Comparison of ENCODE assay signal across 12 cellular contexts in the genomic region with DNA sequence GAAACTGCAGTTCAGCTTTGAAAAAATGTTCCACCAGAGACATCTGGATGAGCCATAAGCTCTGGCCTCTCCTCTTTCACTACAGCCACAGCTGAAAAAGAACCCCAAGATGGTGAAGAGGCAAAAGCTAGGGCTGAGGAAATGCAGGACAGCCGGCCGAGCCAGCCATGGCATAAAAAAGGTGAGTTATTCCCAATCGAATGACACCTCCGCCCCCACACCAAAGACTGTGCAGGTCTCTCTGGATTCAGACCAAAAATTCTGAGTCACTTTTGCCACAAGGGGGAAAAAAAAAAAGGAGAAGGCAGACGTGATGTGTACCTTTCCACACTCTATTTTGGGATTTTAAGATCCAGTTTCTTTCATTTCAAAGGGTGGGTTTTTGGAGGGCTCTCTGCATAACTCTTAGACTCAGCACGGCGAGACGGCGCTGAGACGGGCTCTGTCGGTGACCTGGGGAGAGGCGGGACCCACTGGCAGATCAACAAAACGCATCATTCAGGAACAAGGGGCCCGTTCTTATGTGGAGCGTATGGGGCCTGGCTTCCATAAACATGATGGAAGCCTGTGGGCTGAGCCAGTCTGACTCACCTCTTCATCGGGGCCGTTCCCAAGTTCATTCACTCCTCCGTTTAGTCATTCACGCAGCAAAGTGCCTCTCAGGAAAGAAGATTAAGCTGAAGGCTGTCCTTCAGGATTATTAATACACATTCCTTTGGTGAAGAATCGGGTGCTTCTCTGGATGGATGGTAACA. TPM values are rescaled to one million over a fixed set of nuclear protein-coding genes. Genes with fewer than 3 reads are reported as not detected.
DNase-seq lines count a peak whose midpoint lies in the region; ATAC-seq and TF ChIP-seq lines count a peak whose summit lies in the region.
"Had no signal": no experiment of that assay in that cellular context is flagged by ENCODE, and none has a peak within 500 bp of the region (broad histone marks: within the 10 kb centered on the region; RNA-seq: fewer than 3 reads in every experiment).

No MANE protein-coding gene starts in this region.

- no peaks in the 10 kb centered on the region for H3F3A ChIP-seq in GM23248 (ENCODE audit: insufficient read depth)

- H3K36me3 ChIP-seq in GM23248 (ENCODE audit: low read depth), result no peaks in the 10 kb centered on the region
- H3K36me3 ChIP-seq in fibroblast of lung (ENCODE audit: control insufficient read depth, insufficient read depth, low read length), result no peaks in the 10 kb centered on the region
- H3K36me3 ChIP-seq: thyroid gland had no signal

- intact Hi-C loops in sciatic nerve (cut with DNase I), result loop anchor here (10.0 kb wide), 1 partner anchor 57 kb away; a partner anchor contains a TSS

- H3K4me2 ChIP-seq in GM23248 (ENCODE audit: unreplicated experiment) (no peak overlapping the region), fibroblast of lung (ENCODE audit: extremely low read depth, insufficient read depth, low read length) (no peak overlapping the region)

- peak overlapping the region in 1 of 10 donors; percentile 50 for H3K27ac Mint-ChIP-seq in naive thymus-derived CD8-positive, alpha-beta T cell

- TF ChIP-seq CTCF in RWPE1 (conservative IDR thresholded peaks at IDR 0.05; ENCODE audit: low read depth), result no peak
- TF ChIP-seq CTCF in fibroblast of lung (conservative IDR thresholded peaks at IDR 0.05 in 1 of 2, IDR thresholded peaks at IDR 0.05 in 1 of 2; ENCODE audit: low read depth in 1 of 2, low read length in 2 of 2), result no peak

- peak; percentile 82 for DNase-seq in GM23248
- DNase-seq in RWPE1 (ENCODE audit: low spot score), result peak; percentile 99
- peak; percentile 75 to 94 for DNase-seq in fibroblast of lung (ENCODE audit: low read depth in 2 of 2)
- DNase-seq in sciatic nerve (ENCODE audit: low spot score), result peak; percentile 59
- DNase-seq in SK-N-DZ (ENCODE audit: low spot score), result no peak
- DNase-seq in NCI-H1436 treated with DMSO at 0.1 percent for 48 hours (lab: John Stamatoyannopoulos, UW), result no peak
- DNase-seq in naive thymus-derived CD8-positive, alpha-beta T cell, result no peak
- DNase-seq: activated CD4-positive, alpha-beta T cell treated with anti-CD3 and anti-CD28 coated beads for 48 hours; NCI-H510A; thyroid gland had no signal

- H3K79me2 ChIP-seq in GM23248 (ENCODE audit: insufficient read depth) (no peaks in the 10 kb centered on the region), fibroblast of lung (ENCODE audit: control insufficient read depth, insufficient read depth, low read length) (no peaks in the 10 kb centered on the region)

- H3K4me1 ChIP-seq in GM23248 (ENCODE audit: insufficient read depth) (peaks cover 12% of the 10 kb centered on the region; the same call in 1 of the 2 replicates), fibroblast of lung (ENCODE audit: control insufficient read depth, extremely low read depth, insufficient read depth, low read length) (peaks cover 2% of the 10 kb centered on the region)

- H3K9ac ChIP-seq in GM23248 (no peak overlapping the region), fibroblast of lung (ENCODE audit: insufficient read depth, low read length) (no peak overlapping the region)

- H4K20me1 ChIP-seq in GM23248 (ENCODE audit: insufficient read depth) (no peaks in the 10 kb centered on the region), fibroblast of lung (ENCODE audit: control insufficient read depth, extremely low read depth, insufficient read depth, low read length) (no peaks in the 10 kb centered on the region)

- peaks cover 0 to 45% (median 14%) of the 10 kb centered on the region in 3 donors for H3K36me3 Mint-ChIP-seq in naive thymus-derived CD8-positive, alpha-beta T cell

- H3K4me1 Mint-ChIP-seq in naive thymus-derived CD8-positive, alpha-beta T cell, result peaks cover 29 to 65% (median 62%) of the 10 kb centered on the region in 4 donors

- no peak overlapping the region for H3K4me3 Mint-ChIP-seq in naive thymus-derived CD8-positive, alpha-beta T cell

- peak overlapping the region; percentile 56; the same call in 1 of the 2 replicates for H2AFZ ChIP-seq in GM23248
- H2AFZ ChIP-seq in fibroblast of lung (ENCODE audit: low read length), result no peak overlapping the region

- 62 to 68% methylated on average over 20 of the region's 20 CpGs for WGBS in GM23248 (ENCODE audit: low coverage in 1 of 2, low lambda C conversion rate in 2 of 2, missing lambda C conversion rate in 2 of 2), 2 experiments

- H3K4me3 ChIP-seq in GM23248, result no peak overlapping the region
- H3K4me3 ChIP-seq in fibroblast of lung (replicated peaks in 1 of 4; ENCODE audit: control extremely low read depth in 1 of 4, insufficient read depth in 1 of 4, low read depth in 3 of 4, low read length in 4 of 4), result no peak overlapping the region
- H3K4me3 ChIP-seq: thyroid gland had no signal

- CTCF ChIA-PET in RWPE1 (lab: Yijun Ruan, JAX), result interaction anchor here (0.5 to 1.2 kb wide), 7 partner anchors 75 to 313 kb away, joined by 3 to 6 read pairs (median 4); no protein-coding TSS in a partner anchor

- ATAC-seq in sciatic nerve (no peak), HG03280 (IDR thresholded peaks at IDR 0.05; ENCODE audit: unreplicated experiment) (no peak)
- no peak for ATAC-seq in naive thymus-derived CD8-positive, alpha-beta T cell
- ATAC-seq: left lobe of liver had no signal

- H3K9me3 Mint-ChIP-seq in naive thymus-derived CD8-positive, alpha-beta T cell, result no peaks in the 10 kb centered on the region

- no peaks in the 10 kb centered on the region for H3K27me3 Mint-ChIP-seq in naive thymus-derived CD8-positive, alpha-beta T cell

- no peaks in the 10 kb centered on the region for H3K9me2 ChIP-seq in GM23248 (ENCODE audit: insufficient read depth)

- H3K27me3 ChIP-seq in GM23248 (replicated peaks; ENCODE audit: insufficient read depth) (peaks cover 6% of the 10 kb centered on the region; the same call in 1 of the 2 replicates), fibroblast of lung (ENCODE audit: control insufficient read depth, insufficient read depth, low read length) (no peaks in the 10 kb centered on the region)
- H3K27me3 ChIP-seq: thyroid gland had no signal

- H3K9me3 ChIP-seq in GM23248 (ENCODE audit: low read depth) (no peaks in the 10 kb centered on the region), fibroblast of lung (ENCODE audit: control insufficient read depth, insufficient read depth, low read depth, low read length) (no peaks in the 10 kb centered on the region)
- H3K9me3 ChIP-seq: thyroid gland had no signal

- H3K27ac ChIP-seq in GM23248, result 0 out of 2 replicates have a peak overlapping the region, but pooled peaks have one; percentile 12
- peak overlapping the region; percentile 74 for H3K27ac ChIP-seq in RWPE1
- no peak overlapping the region for H3K27ac ChIP-seq in fibroblast of lung (ENCODE audit: insufficient read depth, low read length)
- H3K27ac ChIP-seq: thyroid gland had no signal

- POLR2A ChIA-PET in RWPE1 (lab: Yijun Ruan, JAX; ENCODE audit: low non-redundant PET), result interaction anchor here (0.5 to 0.7 kb wide), 2 partner anchors 236 to 1118 kb away, joined by 3 read pairs; no protein-coding TSS in a partner anchor
- POLR2A ChIA-PET in naive thymus-derived CD8-positive, alpha-beta T cell (lab: Charles Lee), result no interaction called here

- in situ Hi-C loops in GM23248 (cut with MboI), result no loop called here

RNA-seq across cellular contexts. Expression of a gene that starts 54.8 kb away (rescaled TPM):
- total RNA-seq in GM23248 (2014; rRNA removed; shearing (Covaris generic)), result 0.11 and 0.51 TPM in 2 replicates
- 0.09 and 0.14 TPM in 2 replicates for polyA plus RNA-seq in GM23248 (2016; fragmentation: Nextera tagmentation; extraction: Ambion mirVana)
- total RNA-seq in fibroblast of lung, result under 0.01 and 0.50 TPM in 2 replicates
- polyA plus RNA-seq in fibroblast of lung, result 0.11 and 1.2 TPM in 2 replicates
- 0.24 and 2.2 TPM in 2 replicates for polyA plus RNA-seq in fibroblast of lung (2012)
- polyA minus RNA-seq in fibroblast of lung (ENCODE audit: low replicate concordance), result 0.26 and 2.8 TPM in 2 replicates
- 11.0 TPM for total RNA-seq in sciatic nerve
- polyA plus RNA-seq in SK-N-DZ (2014; cell fraction: cytosol; rRNA removed), result not detected in 2 replicates
- not detected in 2 replicates for polyA plus RNA-seq in SK-N-DZ (2014; cell fraction: nucleus; rRNA removed)
- total RNA-seq in naive thymus-derived CD8-positive, alpha-beta T cell, result 10 to 100 TPM; 34.0 to 36.3 TPM
- polyA plus RNA-seq in naive thymus-derived CD8-positive, alpha-beta T cell, result 10 to 100 TPM; 14.5 to 23.8 (median 14.5) TPM

Comparison
In these comparisons a context has a peak if more than half of its experiments do, and no peak if none do; other contexts are left out.
1. DNase-seq: peak in GM23248 (single experiment), RWPE1 (single experiment), fibroblast of lung (2 of 2) and sciatic nerve (single experiment); none in SK-N-DZ (single experiment), NCI-H1436 treated with DMSO at 0.1 percent for 48 hours (single experiment) and naive thymus-derived CD8-positive, alpha-beta T cell (0 of 10).